In genomic region chr15:82944038-82944437, GRCh38 we compare ENCODE assay signal across 25 cellular contexts.
"Had no signal": no experiment of that assay in that cellular context is flagged by ENCODE, and none has a peak within 500 bp of the region (broad histone marks: within the 10 kb centered on the region; RNA-seq: fewer than 3 reads in every experiment).

No MANE protein-coding gene starts in this region.

- H3K4me2 ChIP-seq: neural progenitor cell had no signal

- H3K27me3 ChIP-seq: dorsolateral prefrontal cortex, heart left ventricle, neural progenitor cell, right lobe of liver, testis, uterus had no signal

- H3K4me1 ChIP-seq: neural progenitor cell, testis, uterus had no signal

- H3K9me3 ChIP-seq: heart left ventricle, lower lobe of right lung, right lobe of liver, testis, uterus had no signal

- DNase-seq: activated CD4-positive, alpha-beta T cell treated with anti-CD3 and anti-CD28 coated beads for 4 hours; activated CD4-positive, alpha-beta T cell treated with anti-CD3 and anti-CD28 coated beads, Interleukin-2, amount 50 U/mL, for 4 hours; activated naive CD4-positive, alpha-beta T cell; activated T-cell treated with anti-CD3 and anti-CD28 coated beads for 4 hours; activated T-cell treated with anti-CD3 and anti-CD28 coated beads, Interleukin-2, amount 50 U/mL, for 72 hours; effector memory CD8-positive, alpha-beta T cell; heart left ventricle; lower lobe of right lung; mesenchymal stem cell; natural killer cell; occipital lobe; right lobe of liver; stimulated activated CD4-positive, alpha-beta T cell treated with anti-CD3 and anti-CD28 coated beads, Interleukin-4, amount 100 ng/mL, for 4 hours; stimulated activated CD8-positive, alpha-beta memory T cell treated with anti-CD3 and anti-CD28 coated beads, Interleukin-4, amount 100 ng/mL, for 48 hours; stimulated activated naive B cell treated with anti-CD40 and anti-IgM and Interleukin-4, amounts not matched to agents 10 μg/mL and 1 μg/mL and 100 μg/mL, for 72 hours; T-helper 1 cell; testis; trophoblast cell; uterus had no signal

- ATAC-seq: activated naive CD4-positive, alpha-beta T cell treated with anti-CD3 and anti-CD28 coated beads, Interleukin-2, amount 50 U/mL, for 72 hours; activated T-cell treated with anti-CD3 and anti-CD28 coated beads, Interleukin-2, amount 50 U/mL, for 72 hours; effector memory CD8-positive, alpha-beta T cell; heart left ventricle; left lobe of liver; lower lobe of right lung; natural killer cell; right lobe of liver had no signal

- H2AFZ ChIP-seq: neural progenitor cell had no signal

- H3K4me1 Mint-ChIP-seq: natural killer cell had no signal

- H3K9ac ChIP-seq: neural progenitor cell had no signal

- H3K36me3 Mint-ChIP-seq: activated naive CD4-positive, alpha-beta T cell treated with anti-CD3 and anti-CD28 coated beads, Interleukin-2, amount 50 U/mL, for 72 hours; natural killer cell; neural progenitor cell had no signal

- H3K9me3 Mint-ChIP-seq: activated naive CD4-positive, alpha-beta T cell treated with anti-CD3 and anti-CD28 coated beads, Interleukin-2, amount 50 U/mL, for 72 hours; activated T-cell treated with anti-CD3 and anti-CD28 coated beads, Interleukin-2, amount 50 U/mL, for 72 hours; effector memory CD8-positive, alpha-beta T cell; natural killer cell; neural progenitor cell; T-helper 2 cell treated with Interferon-gamma antibody and Interleukin-4, amounts not matched to agents 5 μg/mL and 100 μg/mL, for 36 hours had no signal

- H3K4me3 Mint-ChIP-seq: activated T-cell treated with anti-CD3 and anti-CD28 coated beads, Interleukin-2, amount 50 U/mL, for 72 hours; effector memory CD8-positive, alpha-beta T cell; natural killer cell; neural progenitor cell; T-helper 2 cell treated with Interferon-gamma antibody and Interleukin-4, amounts not matched to agents 5 μg/mL and 100 μg/mL, for 36 hours had no signal

- H3K27ac Mint-ChIP-seq: activated naive CD4-positive, alpha-beta T cell treated with anti-CD3 and anti-CD28 coated beads, Interleukin-2, amount 50 U/mL, for 72 hours; activated T-cell treated with anti-CD3 and anti-CD28 coated beads, Interleukin-2, amount 50 U/mL, for 72 hours; effector memory CD8-positive, alpha-beta T cell; natural killer cell; neural progenitor cell; stimulated activated naive B cell treated with anti-CD40 and anti-IgM and Interleukin-4, amounts not matched to agents 10 μg/mL and 1 μg/mL and 100 μg/mL, for 72 hours; T-helper 2 cell treated with Interferon-gamma antibody and Interleukin-4, amounts not matched to agents 5 μg/mL and 100 μg/mL, for 36 hours had no signal

- H3K27ac ChIP-seq: coronary artery, heart left ventricle, lower lobe of right lung, neural progenitor cell, right lobe of liver, testis, uterus had no signal

- H3K36me3 ChIP-seq: heart left ventricle, lower lobe of right lung, neural progenitor cell, right lobe of liver, uterus had no signal

- H3K4me3 ChIP-seq: coronary artery, heart left ventricle, lower lobe of right lung, neural progenitor cell, right lobe of liver, testis, uterus had no signal
